ENCODE assay signal across 22 cellular contexts in genomic region chr14:87799400-87799799, GRCh38.
"Had no signal": no experiment of that assay in that cellular context is flagged by ENCODE, and none has a peak within 500 bp of the region (broad histone marks: within the 10 kb centered on the region; RNA-seq: fewer than 3 reads in every experiment).

No MANE protein-coding gene starts in this region.

- H3K27me3 Mint-ChIP-seq: activated CD4-positive, alpha-beta memory T cell treated with anti-CD3 and anti-CD28 coated beads, Interleukin-2, amount 10 ng/mL, durations not matched to agents 7 days and 5 days had no signal

- H3K4me1 Mint-ChIP-seq: activated CD4-positive, alpha-beta memory T cell treated with anti-CD3 and anti-CD28 coated beads, Interleukin-2, amount 10 ng/mL, durations not matched to agents 7 days and 5 days; activated CD4-positive, alpha-beta T cell treated with anti-CD3 and anti-CD28 coated beads for 36 hours; activated naive CD8-positive, alpha-beta T cell treated with anti-CD3 and anti-CD28 coated beads, Interleukin-2, amount 10 ng/mL, durations not matched to agents 7 days and 5 days; T-cell had no signal

- H3K36me3 ChIP-seq: adrenal gland had no signal

- ATAC-seq: activated CD4-positive, alpha-beta T cell treated with anti-CD3 and anti-CD28 coated beads for 36 hours; Right ventricle myocardium inferior; T-cell had no signal

- H3K27ac Mint-ChIP-seq: activated CD4-positive, alpha-beta memory T cell treated with anti-CD3 and anti-CD28 coated beads, Interleukin-2, amount 10 ng/mL, durations not matched to agents 7 days and 5 days; activated CD4-positive, alpha-beta T cell treated with anti-CD3 and anti-CD28 coated beads for 36 hours; activated naive CD8-positive, alpha-beta T cell treated with anti-CD3 and anti-CD28 coated beads, Interleukin-2, amount 10 ng/mL, durations not matched to agents 7 days and 5 days; T-cell had no signal

- H3K4me1 ChIP-seq: adrenal gland had no signal

- H3K27ac ChIP-seq: adrenal gland, coronary artery, KMS-11, SK-N-MC, VCaP had no signal

- H3K4me3 ChIP-seq: adrenal gland, coronary artery, SK-N-MC had no signal

- H3K9me3 Mint-ChIP-seq: activated CD4-positive, alpha-beta memory T cell treated with anti-CD3 and anti-CD28 coated beads, Interleukin-2, amount 10 ng/mL, durations not matched to agents 7 days and 5 days; activated naive CD8-positive, alpha-beta T cell treated with anti-CD3 and anti-CD28 coated beads, Interleukin-2, amount 10 ng/mL, durations not matched to agents 7 days and 5 days; T-cell had no signal

- DNase-seq: activated CD4-positive, alpha-beta memory T cell treated with anti-CD3 and anti-CD28 coated beads, Interleukin-2, amount 10 ng/mL, durations not matched to agents 7 days and 5 days; activated CD4-positive, alpha-beta T cell treated with anti-CD3 and anti-CD28 coated beads for 36 hours; activated CD4-positive, alpha-beta T cell treated with anti-CD3 and anti-CD28 coated beads, Interleukin-2, amount 50 U/mL, for 1 hour; activated naive CD4-positive, alpha-beta T cell treated with anti-CD3 and anti-CD28 coated beads, Interleukin-2, amount 50 U/mL, for 16 hours; activated naive CD8-positive, alpha-beta T cell treated with anti-CD3 and anti-CD28 coated beads, Interleukin-2, amount 10 ng/mL, durations not matched to agents 7 days and 5 days; adrenal gland; anterior cingulate cortex; central memory CD4-positive, alpha-beta T cell; NCI-H1105 treated with DMSO at 0.1 percent for 48 hours; NCI-H1436 treated with DMSO at 0.1 percent for 48 hours; NCI-H187; NCI-H2081; NCI-H345; NCI-H510A; T-cell; T-helper 2 cell; T1000 had no signal

- H3K4me3 Mint-ChIP-seq: activated CD4-positive, alpha-beta memory T cell treated with anti-CD3 and anti-CD28 coated beads, Interleukin-2, amount 10 ng/mL, durations not matched to agents 7 days and 5 days; activated CD4-positive, alpha-beta T cell treated with anti-CD3 and anti-CD28 coated beads for 36 hours; activated naive CD8-positive, alpha-beta T cell treated with anti-CD3 and anti-CD28 coated beads, Interleukin-2, amount 10 ng/mL, durations not matched to agents 7 days and 5 days; T-cell had no signal

- H3K36me3 Mint-ChIP-seq: activated naive CD8-positive, alpha-beta T cell treated with anti-CD3 and anti-CD28 coated beads, Interleukin-2, amount 10 ng/mL, durations not matched to agents 7 days and 5 days; T-cell had no signal

- H3K9me3 ChIP-seq: adrenal gland had no signal

- H3K27me3 ChIP-seq: adrenal gland had no signal

- H3K4me2 ChIP-seq: KMS-11 had no signal
